ENCODE assay signal across 8 cellular contexts in the genomic region with DNA sequence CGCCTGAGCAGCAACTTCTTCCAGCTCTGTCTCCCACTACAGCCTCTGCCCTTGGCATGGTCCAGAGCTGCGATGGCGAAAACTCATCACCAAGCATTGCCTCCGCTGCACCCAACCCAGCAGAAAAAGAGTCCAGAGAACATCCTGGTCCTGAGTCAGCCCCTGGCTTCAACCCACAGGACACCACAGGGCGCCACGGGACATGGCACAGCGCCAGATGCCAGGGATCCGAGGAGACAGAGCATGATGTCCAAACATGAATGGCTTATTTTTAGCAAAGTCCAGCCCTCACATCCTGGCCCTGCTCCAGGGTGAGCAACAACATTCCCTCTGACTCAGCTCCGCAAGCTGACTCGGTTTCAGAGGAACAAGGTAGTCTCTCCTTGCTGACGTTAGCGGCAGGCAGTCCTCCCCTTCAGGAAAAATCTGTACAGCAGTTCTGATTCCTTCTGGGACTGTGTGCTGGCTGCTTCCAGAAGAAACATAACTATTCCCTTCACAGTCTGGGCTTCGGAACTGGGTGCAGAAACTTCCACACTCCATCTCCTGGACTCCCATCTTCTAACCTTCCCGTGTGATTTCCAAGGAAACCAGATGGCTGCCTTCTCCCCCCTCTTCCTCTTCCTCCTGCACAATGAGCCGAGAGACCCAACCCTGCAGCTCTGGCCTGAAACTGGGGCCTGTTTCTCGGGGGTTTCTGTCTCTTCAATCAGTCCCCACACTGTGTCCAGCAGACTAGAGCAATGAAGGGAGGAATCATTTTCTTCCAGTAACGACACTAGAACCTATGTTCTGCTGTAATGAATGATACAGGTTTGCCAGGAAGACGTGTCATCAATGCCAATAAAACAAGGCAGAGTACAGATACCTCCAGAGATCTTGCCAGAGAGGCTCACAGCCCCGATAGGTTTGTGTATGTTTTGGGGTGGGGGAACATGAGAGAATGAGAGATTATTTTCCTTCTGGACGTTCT.
DNase-seq lines count a peak whose midpoint lies in the region; ATAC-seq, FAIRE-seq and TF ChIP-seq lines count a peak whose summit lies in the region.

No MANE protein-coding gene starts in this region.

- H3K36me3 ChIP-seq in breast epithelium (no peaks in the 10 kb centered on the region), kidney (ENCODE audit: control insufficient read depth in 1 of 2, insufficient read depth in 2 of 2, low read length in 2 of 2) (no peaks in the 10 kb centered on the region), stomach smooth muscle (ENCODE audit: control insufficient read depth in 2 of 2, insufficient read depth in 2 of 2, low read length in 2 of 2) (no peaks in the 10 kb centered on the region)

- no peaks in the 10 kb centered on the region for H3K9me3 ChIP-seq in breast epithelium
- no peaks in the 10 kb centered on the region for H3K9me3 ChIP-seq in kidney (ENCODE audit: control insufficient read depth in 1 of 2, low read length in 2 of 2)
- no peaks in the 10 kb centered on the region for H3K9me3 ChIP-seq in stomach smooth muscle (ENCODE audit: control insufficient read depth in 2 of 2, low read length in 2 of 2)

- H3K4me3 ChIP-seq in breast epithelium, result peak overlapping the region in 2 of 3 donors; percentile 8 to 23
- peak overlapping the region in 1 of 2 donors; percentile 36 for H3K4me3 ChIP-seq in kidney (ENCODE audit: low read length in 2 of 2)
- peak overlapping the region; percentile 12 to 55 for H3K4me3 ChIP-seq in stomach smooth muscle (ENCODE audit: low read length in 2 of 2)

- FAIRE-seq in kidney (lab: Jason Lieb, UNC), result peak; percentile 83

- intact Hi-C loops in breast epithelium (cut with DNase I; ENCODE audit: low total_unique reads), result loop anchor here (5.0 kb wide), 1 partner anchor 85 kb away; no protein-coding TSS in a partner anchor
- intact Hi-C loops in kidney (cut with DNase I), result no loop called here

- H3K4me1 ChIP-seq in breast epithelium (peaks cover 5 to 7% of the 10 kb centered on the region in 2 donors), kidney (ENCODE audit: control insufficient read depth in 1 of 2, insufficient read depth in 1 of 2, low read depth in 1 of 2, low read length in 2 of 2) (peaks cover 20 to 22% of the 10 kb centered on the region in 2 donors), stomach smooth muscle (ENCODE audit: control insufficient read depth, insufficient read depth, low read length) (peaks cover 44% of the 10 kb centered on the region)

- no peak for ATAC-seq in HG03196 (IDR thresholded peaks at IDR 0.05; ENCODE audit: unreplicated experiment)

- peak overlapping the region; percentile 28 to 85 for H3K9ac ChIP-seq in kidney (ENCODE audit: low read length in 2 of 2)
- H3K9ac ChIP-seq in stomach smooth muscle (ENCODE audit: low read length in 2 of 2), result peak overlapping the region; percentile 44 to 89

- peak; percentile 23 for TF ChIP-seq POLR2A in breast epithelium (IDR thresholded peaks at IDR 0.05)

- TF ChIP-seq CTCF in breast epithelium (IDR thresholded peaks at IDR 0.05) (peak in 1 of 3 donors; percentile 18), kidney (IDR thresholded peaks at IDR 0.05; ENCODE audit: borderline replicate concordance, extremely low read depth, insufficient read depth) (no peak)

- DNase-seq in AG08396 (ENCODE audit: low spot score) (peak; percentile 87), NCI-H1092 (lab: John Stamatoyannopoulos, UW) (peak; percentile 50), breast epithelium (ENCODE audit: low spot score in 2 of 2) (peak; percentile 100), kidney (peak; percentile 99), NCI-H524 (lab: John Stamatoyannopoulos, UW) (no peak)
- DNase-seq in activated effector memory CD4-positive, alpha-beta T cell treated with anti-CD3 and anti-CD28 coated beads, Interleukin-2, amount 50 U/mL, for 16 hours, result no peak

- H3K27ac ChIP-seq in breast epithelium, result peak overlapping the region; percentile 93 to 94
- peak overlapping the region; percentile 89 to 95 for H3K27ac ChIP-seq in kidney (ENCODE audit: low read depth in 2 of 2, low read length in 2 of 2)
- peak overlapping the region; percentile 100 for H3K27ac ChIP-seq in stomach smooth muscle (ENCODE audit: low read length)

- H3K27me3 ChIP-seq in breast epithelium, result no peaks in the 10 kb centered on the region
- H3K27me3 ChIP-seq in stomach smooth muscle (ENCODE audit: control insufficient read depth in 1 of 2, insufficient read depth in 2 of 2, low read length in 2 of 2), result no peaks in the 10 kb centered on the region

Comparison
In these comparisons a context has a peak if more than half of its experiments do, and no peak if none do; other contexts are left out.
1. DNase-seq: peak in AG08396 (single experiment), NCI-H1092 (single experiment), breast epithelium (2 of 2) and kidney (single experiment); none in NCI-H524 (0 of 2) and activated effector memory CD4-positive, alpha-beta T cell treated with anti-CD3 and anti-CD28 coated beads, Interleukin-2, amount 50 U/mL, for 16 hours (single experiment).
2. Peak in every context shown above with its lines, with median percentiles within 50 percentile points of each other: H3K27ac ChIP-seq.